ENCODE assay signal across 24 cellular contexts in the genomic region with DNA sequence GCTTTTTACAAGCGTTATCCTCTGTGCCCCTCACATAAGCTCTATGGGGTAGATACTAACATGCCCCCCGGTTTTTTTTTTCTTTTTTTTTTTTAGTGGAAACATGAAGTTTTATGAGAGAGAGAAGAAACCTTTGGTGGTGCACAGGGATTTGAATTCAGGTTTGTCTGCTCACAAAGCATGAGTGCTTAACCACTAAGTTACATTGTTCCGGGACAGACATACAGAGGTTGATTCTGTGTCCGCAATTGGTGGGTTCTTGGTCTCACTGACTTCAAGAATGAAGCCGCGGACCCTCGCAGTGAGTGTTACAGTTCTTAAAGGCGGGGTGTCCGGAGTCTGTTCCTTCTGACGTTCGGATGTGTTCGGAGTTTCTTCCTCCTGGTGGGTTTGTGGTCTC. TPM values are rescaled to one million over a fixed set of nuclear protein-coding genes. Genes with fewer than 3 reads are reported as not detected.
DNase-seq lines count a peak whose midpoint lies in the region; ATAC-seq, FAIRE-seq and TF ChIP-seq lines count a peak whose summit lies in the region.
"Had no signal": no experiment of that assay in that cellular context is flagged by ENCODE, and none has a peak within 500 bp of the region (broad histone marks: within the 10 kb centered on the region; RNA-seq: fewer than 3 reads in every experiment).

No MANE protein-coding gene starts in this region.

- no peak for DNase-seq in T-helper 2 cell treated with Interferon-gamma antibody and Interleukin-4, amounts not matched to agents 5 μg/mL and 100 μg/mL, for 36 hours (ENCODE audit: low spot score)
- no peak for DNase-seq in T-helper 2 cell
- no peak for DNase-seq in CD4-positive, alpha-beta T cell
- DNase-seq in activated CD8-positive, alpha-beta T cell treated with anti-CD3 and anti-CD28 coated beads, Interleukin-2, amount 10 ng/mL, durations not matched to agents 7 days and 5 days: no peak
- no peak for DNase-seq in immature natural killer cell
- no peak for DNase-seq in right lobe of liver
- no peak for DNase-seq in frontal cortex (ENCODE audit: low spot score in 2 of 2)
- DNase-seq: activated CD4-positive, alpha-beta T cell treated with anti-CD3 and anti-CD28 coated beads, Interleukin-2, amount 50 U/mL, for 48 hours; AML-193; amygdala; glutamatergic neuron; GM23248; HFFc6; Kasumi-1; NCI-H1092; NCI-H1930; NCI-H82; right cardiac atrium; upper lobe of right lung had no signal

- peak overlapping the region; percentile 63 for H3K4me3 Mint-ChIP-seq in T-helper 2 cell treated with Interferon-gamma antibody and Interleukin-4, amounts not matched to agents 5 μg/mL and 100 μg/mL, for 36 hours
- peak overlapping the region; percentile 77 for H3K4me3 Mint-ChIP-seq in CD4-positive, alpha-beta T cell
- peak overlapping the region; percentile 73 for H3K4me3 Mint-ChIP-seq in activated CD8-positive, alpha-beta T cell treated with anti-CD3 and anti-CD28 coated beads, Interleukin-2, amount 10 ng/mL, durations not matched to agents 7 days and 5 days
- H3K4me3 Mint-ChIP-seq in immature natural killer cell: peak overlapping the region; percentile 69 to 95 (median 83)
- H3K4me3 Mint-ChIP-seq: HFFc6 had no signal

- no peaks in the 10 kb centered on the region for H3K4me1 ChIP-seq in right lobe of liver
- H3K4me1 ChIP-seq: parathyroid adenoma, upper lobe of right lung had no signal

- no peak for FAIRE-seq in frontal cortex (lab: Jason Lieb, UNC)
- FAIRE-seq: bronchial epithelial cell had no signal

- no peak overlapping the region for H3K27ac Mint-ChIP-seq in T-helper 2 cell treated with Interferon-gamma antibody and Interleukin-4, amounts not matched to agents 5 μg/mL and 100 μg/mL, for 36 hours
- H3K27ac Mint-ChIP-seq in CD4-positive, alpha-beta T cell: no peak overlapping the region
- peak overlapping the region; percentile 21 for H3K27ac Mint-ChIP-seq in activated CD8-positive, alpha-beta T cell treated with anti-CD3 and anti-CD28 coated beads, Interleukin-2, amount 10 ng/mL, durations not matched to agents 7 days and 5 days
- peak overlapping the region in 2 of 6 donors; percentile 18 to 64 for H3K27ac Mint-ChIP-seq in immature natural killer cell
- H3K27ac Mint-ChIP-seq: HFFc6 had no signal

- H3K27me3 ChIP-seq in CD4-positive, alpha-beta T cell (ENCODE audit: control insufficient read depth, insufficient read depth, low read length): peaks cover 24% of the 10 kb centered on the region
- no peaks in the 10 kb centered on the region for H3K27me3 ChIP-seq in right lobe of liver

- TF ChIP-seq CTCF in CD4-positive, alpha-beta T cell (IDR thresholded peaks at IDR 0.05): no peak
- TF ChIP-seq CTCF in right lobe of liver (IDR thresholded peaks at IDR 0.05): no peak

- H3K4me1 Mint-ChIP-seq in T-helper 2 cell treated with Interferon-gamma antibody and Interleukin-4, amounts not matched to agents 5 μg/mL and 100 μg/mL, for 36 hours (ENCODE audit: low read depth): peaks cover 3% of the 10 kb centered on the region
- peaks cover 9% of the 10 kb centered on the region for H3K4me1 Mint-ChIP-seq in CD4-positive, alpha-beta T cell (ENCODE audit: low read depth)
- H3K4me1 Mint-ChIP-seq in activated CD8-positive, alpha-beta T cell treated with anti-CD3 and anti-CD28 coated beads, Interleukin-2, amount 10 ng/mL, durations not matched to agents 7 days and 5 days (ENCODE audit: low read depth): peaks cover 9% of the 10 kb centered on the region
- H3K4me1 Mint-ChIP-seq in immature natural killer cell: peaks cover 14 to 16% of the 10 kb centered on the region in 2 donors

- TF ChIP-seq POLR2A in right lobe of liver (IDR thresholded peaks at IDR 0.05): no peak

- WGBS in right lobe of liver (ENCODE audit: insufficient coverage, low coverage, low lambda C conversion rate, missing lambda C conversion rate): 42% methylated on average over 9 of the region's 12 CpGs

- POLR2A ChIA-PET in CD4-positive, alpha-beta T cell (lab: Charles Lee): no interaction called here
- POLR2A ChIA-PET in activated CD8-positive, alpha-beta T cell treated with anti-CD3 and anti-CD28 coated beads, Interleukin-2, amount 10 ng/mL, durations not matched to agents 7 days and 5 days (lab: Charles Lee): no interaction called here

- intact Hi-C loops in CD4-positive, alpha-beta T cell (cut with DNase I, micrococcal nuclease): no loop called here
- intact Hi-C loops in right lobe of liver (cut with DNase I): no loop called here

- H3K36me3 Mint-ChIP-seq in T-helper 2 cell treated with Interferon-gamma antibody and Interleukin-4, amounts not matched to agents 5 μg/mL and 100 μg/mL, for 36 hours (ENCODE audit: low read depth): no peaks in the 10 kb centered on the region
- no peaks in the 10 kb centered on the region for H3K36me3 Mint-ChIP-seq in CD4-positive, alpha-beta T cell (ENCODE audit: low read depth)
- H3K36me3 Mint-ChIP-seq in activated CD8-positive, alpha-beta T cell treated with anti-CD3 and anti-CD28 coated beads, Interleukin-2, amount 10 ng/mL, durations not matched to agents 7 days and 5 days (ENCODE audit: low read depth): no peaks in the 10 kb centered on the region
- no peaks in the 10 kb centered on the region for H3K36me3 Mint-ChIP-seq in immature natural killer cell

- no peaks in the 10 kb centered on the region for H3K36me3 ChIP-seq in right lobe of liver
- H3K36me3 ChIP-seq: upper lobe of right lung had no signal

- no peak for ATAC-seq in CD4-positive, alpha-beta T cell (ENCODE audit: poor library complexity)
- no peak for ATAC-seq in activated CD8-positive, alpha-beta T cell treated with anti-CD3 and anti-CD28 coated beads, Interleukin-2, amount 10 ng/mL, durations not matched to agents 7 days and 5 days
- ATAC-seq in right lobe of liver (no peak), GM18858 (IDR thresholded peaks at IDR 0.05; ENCODE audit: unreplicated experiment) (no peak)
- ATAC-seq: left lobe of liver, right cardiac atrium, upper lobe of right lung had no signal

- H3K27me3 Mint-ChIP-seq in T-helper 2 cell treated with Interferon-gamma antibody and Interleukin-4, amounts not matched to agents 5 μg/mL and 100 μg/mL, for 36 hours (ENCODE audit: low read depth): peaks cover 17% of the 10 kb centered on the region
- peaks cover 72% of the 10 kb centered on the region for H3K27me3 Mint-ChIP-seq in CD4-positive, alpha-beta T cell
- H3K27me3 Mint-ChIP-seq in activated CD8-positive, alpha-beta T cell treated with anti-CD3 and anti-CD28 coated beads, Interleukin-2, amount 10 ng/mL, durations not matched to agents 7 days and 5 days (ENCODE audit: low read depth): peaks cover 26% of the 10 kb centered on the region
- peaks cover 0 to 14% (median 2%) of the 10 kb centered on the region in 3 donors for H3K27me3 Mint-ChIP-seq in immature natural killer cell (ENCODE audit: low read depth in 3 of 3)

- CTCF ChIA-PET in CD4-positive, alpha-beta T cell (lab: Charles Lee): no interaction called here
- CTCF ChIA-PET in activated CD8-positive, alpha-beta T cell treated with anti-CD3 and anti-CD28 coated beads, Interleukin-2, amount 10 ng/mL, durations not matched to agents 7 days and 5 days (lab: Charles Lee): no interaction called here

- no peak overlapping the region for H3K27ac ChIP-seq in CD4-positive, alpha-beta T cell (ENCODE audit: low read depth, low read length)
- no peak overlapping the region for H3K27ac ChIP-seq in right lobe of liver
- H3K27ac ChIP-seq: GM23248, parathyroid adenoma, upper lobe of right lung had no signal

- no peaks in the 10 kb centered on the region for H3K9me3 ChIP-seq in CD4-positive, alpha-beta T cell (ENCODE audit: control insufficient read depth, low read length)
- H3K9me3 ChIP-seq in right lobe of liver: no peaks in the 10 kb centered on the region
- H3K9me3 ChIP-seq: upper lobe of right lung had no signal

- no peak overlapping the region for H3K4me3 ChIP-seq in right lobe of liver
- H3K4me3 ChIP-seq: GM23248, upper lobe of right lung had no signal

- H3K9me3 Mint-ChIP-seq in T-helper 2 cell treated with Interferon-gamma antibody and Interleukin-4, amounts not matched to agents 5 μg/mL and 100 μg/mL, for 36 hours: no peaks in the 10 kb centered on the region
- peaks cover 5% of the 10 kb centered on the region for H3K9me3 Mint-ChIP-seq in CD4-positive, alpha-beta T cell
- H3K9me3 Mint-ChIP-seq in activated CD8-positive, alpha-beta T cell treated with anti-CD3 and anti-CD28 coated beads, Interleukin-2, amount 10 ng/mL, durations not matched to agents 7 days and 5 days (ENCODE audit: insufficient read depth): no peaks in the 10 kb centered on the region
- H3K9me3 Mint-ChIP-seq in immature natural killer cell: peaks cover 0 to 4% (median 0%) of the 10 kb centered on the region in 6 donors
- H3K9me3 Mint-ChIP-seq: HFFc6 had no signal

RNA-seq across cellular contexts. Expression of a gene that starts 57.3 kb away (rescaled TPM):
- total RNA-seq in CD4-positive, alpha-beta T cell: not detected
- total RNA-seq in activated CD8-positive, alpha-beta T cell treated with anti-CD3 and anti-CD28 coated beads, Interleukin-2, amount 10 ng/mL, durations not matched to agents 7 days and 5 days: not detected
- polyA plus RNA-seq in immature natural killer cell: not detected
- total RNA-seq in right lobe of liver: under 1 TPM in 5 of 6 experiments, not detected in 1; 0.06 to 0.89 (median 0.32) TPM
- total RNA-seq in frontal cortex: 4.1 TPM
- total RNA-seq: bronchial epithelial cell, GM23248, OCI-LY7 had no signal
- polyA plus RNA-seq: GM23248 had no signal
